In genomic region chr2:16246281-16246850, GRCh38 we compare ENCODE assay signal across 6 cellular contexts.
"Had no signal": no experiment of that assay in that cellular context is flagged by ENCODE, and none has a peak within 500 bp of the region (broad histone marks: within the 10 kb centered on the region; RNA-seq: fewer than 3 reads in every experiment).

No MANE protein-coding gene starts in this region.

- DNase-seq: IMR-90, KBM-7, KG1 had no signal

- H3K27ac ChIP-seq: HL-60 had no signal

- H3K36me3 Mint-ChIP-seq: IgD-negative memory B cell had no signal

- H3K9me3 Mint-ChIP-seq: IgD-negative memory B cell had no signal

- H3K4me3 ChIP-seq: K562 had no signal

- H3K27ac Mint-ChIP-seq: IgD-negative memory B cell had no signal

- H3K4me3 Mint-ChIP-seq: IgD-negative memory B cell had no signal
